ENCODE assay signal across 8 cellular contexts in the genomic region with DNA sequence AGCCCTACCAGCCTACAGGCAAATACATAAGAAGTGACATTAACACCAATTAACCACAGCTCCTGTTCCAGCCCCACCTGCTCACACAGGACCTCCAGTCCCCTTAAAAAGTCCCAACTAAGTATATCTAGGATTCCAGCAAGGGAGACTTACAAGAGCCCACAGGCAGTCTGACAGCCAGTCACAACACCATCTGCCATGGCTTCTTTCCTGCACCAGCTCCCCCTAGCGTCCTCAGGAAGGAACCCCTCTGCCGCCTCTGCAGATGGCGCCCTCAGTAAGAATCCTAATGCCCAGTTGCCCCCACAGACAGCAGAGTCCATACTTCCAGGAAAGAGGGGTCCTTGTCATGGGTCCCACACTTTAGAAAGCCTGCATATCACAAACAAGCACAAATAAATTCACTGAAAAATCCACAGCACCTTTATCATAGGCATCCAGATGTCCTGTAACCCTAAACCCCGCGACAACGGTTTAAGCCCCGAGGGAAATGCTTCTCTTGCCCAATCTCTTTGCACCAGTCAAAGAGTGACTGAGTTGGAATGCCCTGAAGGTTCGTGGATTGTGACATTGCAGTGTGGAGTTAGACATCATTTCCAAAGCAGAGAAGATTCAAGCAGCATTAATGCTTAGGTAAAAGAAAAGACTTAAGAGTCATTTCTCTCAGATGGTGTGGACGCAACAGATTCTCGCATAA.
A peak's percentile ranks its signal among the peaks of the same experiment; 100 is the strongest.
DNase-seq lines count a peak whose midpoint lies in the region; ATAC-seq and TF ChIP-seq lines count a peak whose summit lies in the region.

No MANE protein-coding gene starts in this region.

- peaks cover 22% of the 10 kb centered on the region for H3K79me1 ChIP-seq in mesenchymal stem cell (replicated peaks; ENCODE audit: low read length, poor library complexity, severe bottlenecking)

- H4K91ac ChIP-seq in mesenchymal stem cell (ENCODE audit: low read length), result no peak overlapping the region

- no peak overlapping the region for H2BK5ac ChIP-seq in mesenchymal stem cell (ENCODE audit: low read depth, low read length, poor library complexity, severe bottlenecking)

- H3K23ac ChIP-seq in mesenchymal stem cell (ENCODE audit: low read length in 2 of 2), result no peak overlapping the region

- H3K4me2 ChIP-seq in Karpas-422 (ENCODE audit: low read depth, low read length, poor library complexity, severe bottlenecking) (no peak overlapping the region), mesenchymal stem cell (ENCODE audit: low read length, poor library complexity, severe bottlenecking) (no peak overlapping the region)

- no peak for ATAC-seq in activated B cell treated with CpG ODN at 0.5 μM for 24 hours (ENCODE audit: low read depth)
- no peak for ATAC-seq in GM18517 (IDR thresholded peaks at IDR 0.05; ENCODE audit: unreplicated experiment)
- no peak for ATAC-seq in aorta (ENCODE audit: low FRiP score)

- no peak overlapping the region for H3K18ac ChIP-seq in mesenchymal stem cell (ENCODE audit: low read depth in 1 of 2, low read length in 2 of 2)

- H3K4ac ChIP-seq in mesenchymal stem cell (ENCODE audit: low read depth in 1 of 2, low read length in 2 of 2), result no peak overlapping the region

- POLR2A ChIA-PET in activated B cell treated with CpG ODN at 0.5 μM for 24 hours (lab: Charles Lee), result interaction anchor here (1.2 kb wide), 1 partner anchor 123 kb away, joined by 3 read pairs; no protein-coding TSS in a partner anchor

- no peaks in the 10 kb centered on the region for H3K79me2 ChIP-seq in Karpas-422 (ENCODE audit: low read length)

- no peaks in the 10 kb centered on the region for H3K27me3 Mint-ChIP-seq in activated B cell treated with CpG ODN at 0.5 μM for 24 hours

- H3K4me1 ChIP-seq in Karpas-422 (ENCODE audit: low read length) (peaks cover 7% of the 10 kb centered on the region), mesenchymal stem cell (ENCODE audit: control insufficient read depth, insufficient read depth, low read depth, low read length) (peaks cover 2% of the 10 kb centered on the region), aorta (ENCODE audit: control insufficient read depth in 1 of 2, insufficient read depth in 2 of 2, low read length in 2 of 2) (peaks cover 5 to 7% of the 10 kb centered on the region in 2 donors)

- H2BK15ac ChIP-seq in mesenchymal stem cell (ENCODE audit: low read depth, poor library complexity, severe bottlenecking), result peak overlapping the region; percentile 16

- H4K20me1 ChIP-seq in Karpas-422 (ENCODE audit: insufficient read depth, low read depth, low read length), result no peaks in the 10 kb centered on the region

- intact Hi-C loops in activated B cell treated with CpG ODN at 0.5 μM for 24 hours (cut with micrococcal nuclease), result loop anchor here (1.0 to 5.0 kb wide), 4 partner anchors 19 to 76 kb away; no protein-coding TSS in a partner anchor
- intact Hi-C loops in aorta (cut with DNase I), result no loop called here

- H3K9ac ChIP-seq in Karpas-422 (ENCODE audit: low read length) (no peak overlapping the region), mesenchymal stem cell (ENCODE audit: low read length) (no peak overlapping the region)

- no peak overlapping the region for H3K4me3 ChIP-seq in Karpas-422 (ENCODE audit: low read length)
- H3K4me3 ChIP-seq in mesenchymal stem cell (ENCODE audit: insufficient read depth in 1 of 2, low read depth in 1 of 2, low read length in 2 of 2), result no peak overlapping the region
- no peak overlapping the region for H3K4me3 ChIP-seq in aorta (ENCODE audit: low read length in 2 of 2)

- DNase-seq in DMS 273 (lab: John Stamatoyannopoulos, UW; ENCODE audit: unreplicated experiment) (peak; percentile 96), Karpas-422 (peak; percentile 75), activated B cell treated with CpG ODN at 0.5 μM for 24 hours (no peak), mesenchymal stem cell (no peak), hepatic stellate cell (ENCODE audit: low spot score) (no peak), aorta (no peak), NCI-H1930 (lab: John Stamatoyannopoulos, UW) (no peak)

- no peak overlapping the region for H3K27ac ChIP-seq in Karpas-422 (ENCODE audit: low read length)
- H3K27ac ChIP-seq in mesenchymal stem cell (ENCODE audit: low read length, poor library complexity, severe bottlenecking), result no peak overlapping the region
- H3K27ac ChIP-seq in aorta (ENCODE audit: low read depth in 1 of 2, low read length in 2 of 2), result no peak overlapping the region

- H3K36me3 ChIP-seq in Karpas-422 (ENCODE audit: insufficient read depth, low read length) (no peaks in the 10 kb centered on the region), mesenchymal stem cell (ENCODE audit: control insufficient read depth in 1 of 2, insufficient read depth in 2 of 2, low read depth in 1 of 2, low read length in 2 of 2) (peaks cover 0 to 2% of the 10 kb centered on the region in 2 experiments), aorta (ENCODE audit: control insufficient read depth in 1 of 2, insufficient read depth in 2 of 2, low read length in 1 of 2) (no peaks in the 10 kb centered on the region)

- peak overlapping the region; percentile 76 for H3K27ac Mint-ChIP-seq in activated B cell treated with CpG ODN at 0.5 μM for 24 hours

- no peak for TF ChIP-seq CTCF in activated B cell treated with CpG ODN at 0.5 μM for 24 hours (IDR thresholded peaks at IDR 0.05)

- no peaks in the 10 kb centered on the region for H3K27me3 ChIP-seq in Karpas-422 (ENCODE audit: low read length)
- H3K27me3 ChIP-seq in mesenchymal stem cell (ENCODE audit: control insufficient read depth in 1 of 2, insufficient read depth in 1 of 2, low read length in 2 of 2), result no peaks in the 10 kb centered on the region
- H3K27me3 ChIP-seq in aorta (ENCODE audit: control insufficient read depth in 1 of 2, insufficient read depth in 2 of 2, low read length in 1 of 2), result no peaks in the 10 kb centered on the region

- no peak overlapping the region for H4K8ac ChIP-seq in mesenchymal stem cell (ENCODE audit: low read length)

- CTCF ChIA-PET in activated B cell treated with CpG ODN at 0.5 μM for 24 hours (lab: Charles Lee), result interaction anchor here (2.2 kb wide), 1 partner anchor 74 kb away, joined by 5 read pairs; no protein-coding TSS in a partner anchor

- H3K9me3 Mint-ChIP-seq in activated B cell treated with CpG ODN at 0.5 μM for 24 hours, result no peaks in the 10 kb centered on the region

- WGBS in mesenchymal stem cell, result 78% methylated on average over 10 of the region's 10 CpGs
- WGBS in aorta, 2 donors, result 78 to 85% methylated on average over 10 of the region's 10 CpGs

- peaks cover 23% of the 10 kb centered on the region for H3K36me3 Mint-ChIP-seq in activated B cell treated with CpG ODN at 0.5 μM for 24 hours (ENCODE audit: low read depth)

- no peak overlapping the region for H3K14ac ChIP-seq in mesenchymal stem cell (ENCODE audit: low read length in 2 of 2)

- H2AFZ ChIP-seq in Karpas-422 (ENCODE audit: low read length) (no peak overlapping the region), mesenchymal stem cell (ENCODE audit: low read depth, low read length) (no peak overlapping the region)

- no peaks in the 10 kb centered on the region for H3K9me2 ChIP-seq in Karpas-422 (replicated peaks; ENCODE audit: insufficient read depth, low read length)

- H2BK120ac ChIP-seq in mesenchymal stem cell (ENCODE audit: low read depth, low read length), result no peak overlapping the region

- H2AK5ac ChIP-seq in mesenchymal stem cell (ENCODE audit: low read length, severe bottlenecking), result no peak overlapping the region

- H3K9me3 ChIP-seq in Karpas-422 (ENCODE audit: low read length) (no peaks in the 10 kb centered on the region), mesenchymal stem cell (ENCODE audit: control insufficient read depth, low read length) (no peaks in the 10 kb centered on the region), aorta (ENCODE audit: control insufficient read depth, low read length) (no peaks in the 10 kb centered on the region)

- no peak overlapping the region for H2BK12ac ChIP-seq in mesenchymal stem cell (ENCODE audit: low read length in 2 of 2)

- H3K4me1 Mint-ChIP-seq in activated B cell treated with CpG ODN at 0.5 μM for 24 hours, result peaks cover 62% of the 10 kb centered on the region

- no peak overlapping the region for H3K4me3 Mint-ChIP-seq in activated B cell treated with CpG ODN at 0.5 μM for 24 hours

Comparison
In these comparisons a context has a peak if more than half of its experiments do, and no peak if none do; other contexts are left out.
1. DNase-seq: peak in DMS 273 (single experiment) and Karpas-422 (single experiment); none in activated B cell treated with CpG ODN at 0.5 μM for 24 hours (single experiment), mesenchymal stem cell (single experiment), hepatic stellate cell (single experiment), aorta (0 of 2) and NCI-H1930 (0 of 2).